In genomic region chr6:45884336-45884735, GRCh38 we compare ENCODE assay signal across 23 cellular contexts.
"Had no signal": no experiment of that assay in that cellular context is flagged by ENCODE, and none has a peak within 500 bp of the region (broad histone marks: within the 10 kb centered on the region; RNA-seq: fewer than 3 reads in every experiment).

No MANE protein-coding gene starts in this region.

- H3K4me3 ChIP-seq: coronary artery, dorsolateral prefrontal cortex, esophagus squamous epithelium, gastrocnemius medialis, heart right ventricle, left lung, lower lobe of right lung had no signal

- ATAC-seq: gastrocnemius medialis, heart right ventricle, left cardiac atrium, left lung, left ventricle myocardium superior, lower lobe of right lung had no signal

- DNase-seq: dermis blood vessel endothelial cell; dorsolateral prefrontal cortex; effector CD4-positive, alpha-beta T cell; effector memory CD4-positive, alpha-beta T cell; esophagus squamous epithelium; foreskin fibroblast; foreskin melanocyte; gastrocnemius medialis; glutamatergic neuron; head of caudate nucleus; heart right ventricle; hippocampal formation; left cardiac atrium; left lung; left ventricle myocardium superior; lower lobe of right lung; mesendoderm; midbrain had no signal

- H3K27me3 ChIP-seq: gastrocnemius medialis, heart right ventricle, left lung had no signal

- H3K9me3 ChIP-seq: esophagus squamous epithelium, gastrocnemius medialis, heart right ventricle, left lung, lower lobe of right lung had no signal

- H3K4me1 ChIP-seq: gastrocnemius medialis, left lung had no signal

- FAIRE-seq: colon, endothelial cell of umbilical vein, islet of Langerhans, keratinocyte had no signal

- H3K36me3 ChIP-seq: esophagus squamous epithelium, gastrocnemius medialis, heart right ventricle, left lung, lower lobe of right lung had no signal

- H3K27ac ChIP-seq: coronary artery, dorsolateral prefrontal cortex, esophagus squamous epithelium, gastrocnemius medialis, heart right ventricle, left lung, lower lobe of right lung had no signal
